In genomic region chr9:121568541-121569265, GRCh38 we compare ENCODE assay signal across 11 cellular contexts.
DNase-seq lines count a peak whose midpoint lies in the region; ATAC-seq and TF ChIP-seq lines count a peak whose summit lies in the region.
"Had no signal": no experiment of that assay in that cellular context is flagged by ENCODE, and none has a peak within 500 bp of the region (broad histone marks: within the 10 kb centered on the region; RNA-seq: fewer than 3 reads in every experiment).

No MANE protein-coding gene starts in this region.

- H3K36me3 ChIP-seq in body of pancreas (replicated peaks in 1 of 2; ENCODE audit: insufficient read depth in 1 of 2, low read depth in 2 of 2) (no peaks in the 10 kb centered on the region), gastrocnemius medialis (no peaks in the 10 kb centered on the region), brain microvascular endothelial cell (replicated peaks) (no peaks in the 10 kb centered on the region)

- H3K27ac ChIP-seq in body of pancreas (peak overlapping the region; percentile 39 to 61 (median 47)), gastrocnemius medialis (peak overlapping the region; percentile 91 to 97 (median 96)), brain microvascular endothelial cell (no peak overlapping the region)

- ATAC-seq in body of pancreas (peak; percentile 22), gastrocnemius medialis (peak; percentile 11 to 12), GM21825 (IDR thresholded peaks at IDR 0.05; ENCODE audit: unreplicated experiment) (no peak), GM18870 (IDR thresholded peaks at IDR 0.05; ENCODE audit: unreplicated experiment) (no peak), HG03280 (IDR thresholded peaks at IDR 0.05; ENCODE audit: unreplicated experiment) (no peak)
- ATAC-seq: T-helper 17 cell had no signal

- H3K9me3 ChIP-seq in body of pancreas: no peaks in the 10 kb centered on the region
- H3K9me3 ChIP-seq in gastrocnemius medialis: no peaks in the 10 kb centered on the region

- TF ChIP-seq POLR2A in body of pancreas (IDR thresholded peaks at IDR 0.05) (no peak), gastrocnemius medialis (IDR thresholded peaks at IDR 0.05) (no peak)

- in situ Hi-C loops in gastrocnemius medialis (cut with MboI; ENCODE audit: low sequenced_read_pairs in 4 of 4) (no loop called here), brain microvascular endothelial cell (cut with HindIII; ENCODE audit: low pct_ligation_motif_present, low sequenced_read_pairs) (loop anchor here (25.0 kb wide), 1 partner anchor 419 kb away; no protein-coding TSS in a partner anchor)

- DNase-seq in EH (ENCODE audit: low read depth) (peak; percentile 54), body of pancreas (peak; percentile 40 to 64 (median 56)), islet precursor cell (peak; percentile 65), gastrocnemius medialis (peak; percentile 50 to 70), brain microvascular endothelial cell (no peak)
- DNase-seq: activated CD8-positive, alpha-beta memory T cell treated with anti-CD3 and anti-CD28 coated beads for 24 hours; CD4-positive, CD25-positive, alpha-beta regulatory T cell; T-helper 17 cell had no signal

- peaks cover 22% of the 10 kb centered on the region for H3K4me1 ChIP-seq in body of pancreas
- H3K4me1 ChIP-seq in gastrocnemius medialis: peaks cover 73% of the 10 kb centered on the region in 2 donors

- no peaks in the 10 kb centered on the region for H3K27me3 ChIP-seq in body of pancreas
- no peaks in the 10 kb centered on the region for H3K27me3 ChIP-seq in gastrocnemius medialis
- no peaks in the 10 kb centered on the region for H3K27me3 ChIP-seq in brain microvascular endothelial cell (replicated peaks)

- intact Hi-C loops in body of pancreas (cut with DNase I): no loop called here
- intact Hi-C loops in gastrocnemius medialis (cut with DNase I; ENCODE audit: low total_unique reads): no loop called here

- H3K4me3 ChIP-seq in body of pancreas: no peak overlapping the region
- H3K4me3 ChIP-seq in gastrocnemius medialis: peak overlapping the region; percentile 45 to 57 (median 52)
- H3K4me3 ChIP-seq in brain microvascular endothelial cell (ENCODE audit: low read depth, low read length): no peak overlapping the region

- 50 to 51% methylated on average over 6 to 8 of the region's 8 CpGs for whole genome bisulfite sequencing in body of pancreas, 2 donors

- no peak for TF ChIP-seq CTCF in body of pancreas (IDR thresholded peaks at IDR 0.05)
- no peak for TF ChIP-seq CTCF in gastrocnemius medialis (IDR thresholded peaks at IDR 0.05 in 4 of 5, conservative IDR thresholded peaks at IDR 0.05 in 1 of 5)
- TF ChIP-seq CTCF in brain microvascular endothelial cell (IDR thresholded peaks at IDR 0.05; ENCODE audit: low read depth, low read length, missing control alignments): no peak

Comparison
In these comparisons a context has a peak if more than half of its experiments do, and no peak if none do; other contexts are left out.
1. ATAC-seq: peak in body of pancreas (single experiment) and gastrocnemius medialis (2 of 2); none in GM21825 (single experiment), GM18870 (single experiment) and HG03280 (single experiment).
2. H3K4me3 ChIP-seq: peak in gastrocnemius medialis (4 of 4); none in body of pancreas (0 of 2) and brain microvascular endothelial cell (single experiment).